ENCODE assay signal across 31 cellular contexts in genomic region chr11:4167292-4167691, GRCh38.
"Had no signal": no experiment of that assay in that cellular context is flagged by ENCODE, and none has a peak within 500 bp of the region (broad histone marks: within the 10 kb centered on the region; RNA-seq: fewer than 3 reads in every experiment).

No MANE protein-coding gene starts in this region.

- H3K27ac ChIP-seq: adrenal gland, ascending aorta, breast epithelium, cardiac muscle cell, colonic mucosa, foreskin keratinocyte, gastrocnemius medialis, heart left ventricle had no signal

- H3K4me1 Mint-ChIP-seq: activated naive CD4-positive, alpha-beta T cell treated with anti-CD3 and anti-CD28 coated beads, Interleukin-2, amount 50 U/mL, for 24 hours; activated naive CD8-positive, alpha-beta T cell treated with anti-CD3 and anti-CD28 coated beads, Interleukin-2, amount 50 U/mL, for 24 hours; brain had no signal

- H3K9me3 Mint-ChIP-seq: activated naive CD4-positive, alpha-beta T cell treated with anti-CD3 and anti-CD28 coated beads for 36 hours; activated naive CD4-positive, alpha-beta T cell treated with anti-CD3 and anti-CD28 coated beads, Interleukin-2, amount 50 U/mL, for 24 hours; activated naive CD8-positive, alpha-beta T cell treated with anti-CD3 and anti-CD28 coated beads for 36 hours; activated naive CD8-positive, alpha-beta T cell treated with anti-CD3 and anti-CD28 coated beads, Interleukin-2, amount 50 U/mL, for 24 hours; activated T-helper 2 cell treated with anti-CD3 and anti-CD28 coated beads, Interferon-gamma antibody, Interleukin-2, Interleukin-4, amounts not matched to agents 10 μg/mL and 5 μg/mL and 100 μg/mL, durations not matched to agents 14 hours and 24 hours and 36 hours had no signal

- H3K9me3 ChIP-seq: adrenal gland, ascending aorta, breast epithelium, colonic mucosa, gastrocnemius medialis, heart left ventricle had no signal

- ATAC-seq: esophagus mucosa, foreskin keratinocyte, gastrocnemius medialis, heart left ventricle had no signal

- H3K27me3 ChIP-seq: adrenal gland, ascending aorta, breast epithelium, cardiac muscle cell, colonic mucosa, foreskin keratinocyte, gastrocnemius medialis, heart left ventricle had no signal

- H3K36me3 ChIP-seq: adrenal gland, ascending aorta, breast epithelium, cardiac muscle cell, colonic mucosa, gastrocnemius medialis, heart left ventricle had no signal

- DNase-seq: activated CD4-positive, alpha-beta T cell treated with anti-CD3 and anti-CD28 coated beads for 4 hours; activated CD4-positive, alpha-beta T cell treated with anti-CD3 and anti-CD28 coated beads, Interleukin-2, amount 50 U/mL, for 1 hour; activated CD4-positive, alpha-beta T cell treated with anti-CD3 and anti-CD28 coated beads, Interleukin-2, amount 50 U/mL, for 48 hours; activated CD4-positive, CD25-positive, alpha-beta regulatory T cell; activated CD4-positive, CD25-positive, alpha-beta regulatory T cell treated with anti-CD3 and anti-CD28 coated beads, Interleukin-2, amount 50 U/mL, for 72 hours; activated effector memory CD4-positive, alpha-beta T cell treated with anti-CD3 and anti-CD28 coated beads, Interleukin-2, amount 50 U/mL, for 16 hours; activated naive CD4-positive, alpha-beta T cell treated with anti-CD3 and anti-CD28 coated beads for 36 hours; activated naive CD8-positive, alpha-beta T cell treated with anti-CD3 and anti-CD28 coated beads for 36 hours; activated naive CD8-positive, alpha-beta T cell treated with anti-CD3 and anti-CD28 coated beads, Interleukin-2, amount 50 U/mL, for 24 hours; activated T-cell treated with anti-CD3 and anti-CD28 coated beads, Interleukin-2, amount 50 U/mL, for 1 hour; activated T-cell treated with anti-CD3 and anti-CD28 coated beads, Interleukin-2, amount 50 U/mL, for 48 hours; amygdala; central memory CD4-positive, alpha-beta T cell; cerebellar nuclear complex; colonic mucosa; effector memory CD4-positive, alpha-beta T cell; foreskin keratinocyte; gastrocnemius medialis; glutamatergic neuron; heart left ventricle; T-helper 2 cell had no signal

- H3K4me1 ChIP-seq: adrenal gland, ascending aorta, breast epithelium, colonic mucosa, foreskin keratinocyte, gastrocnemius medialis, heart left ventricle had no signal

- H3K27ac Mint-ChIP-seq: activated naive CD4-positive, alpha-beta T cell treated with anti-CD3 and anti-CD28 coated beads for 36 hours; activated naive CD4-positive, alpha-beta T cell treated with anti-CD3 and anti-CD28 coated beads, Interleukin-2, amount 50 U/mL, for 24 hours; activated naive CD8-positive, alpha-beta T cell treated with anti-CD3 and anti-CD28 coated beads for 36 hours; activated naive CD8-positive, alpha-beta T cell treated with anti-CD3 and anti-CD28 coated beads, Interleukin-2, amount 50 U/mL, for 24 hours; activated T-helper 1 cell treated with anti-CD3 and anti-CD28 coated beads, Interleukin-12 subunit alpha, Interleukin-12 subunit beta, Interleukin-2, Interleukin-4 antibody, amounts not matched to agents 30 ng/mL and 10 ng/mL and 1 ng/mL, durations not matched to agents 14 hours and 24 hours and 36 hours; activated T-helper 2 cell treated with anti-CD3 and anti-CD28 coated beads, Interferon-gamma antibody, Interleukin-2, Interleukin-4, amounts not matched to agents 10 μg/mL and 5 μg/mL and 100 μg/mL, durations not matched to agents 14 hours and 24 hours and 36 hours; brain; endodermal cell had no signal

- H3K4me3 Mint-ChIP-seq: activated naive CD4-positive, alpha-beta T cell treated with anti-CD3 and anti-CD28 coated beads for 36 hours; activated naive CD4-positive, alpha-beta T cell treated with anti-CD3 and anti-CD28 coated beads, Interleukin-2, amount 50 U/mL, for 24 hours; activated naive CD8-positive, alpha-beta T cell treated with anti-CD3 and anti-CD28 coated beads for 36 hours; activated naive CD8-positive, alpha-beta T cell treated with anti-CD3 and anti-CD28 coated beads, Interleukin-2, amount 50 U/mL, for 24 hours; activated T-helper 1 cell treated with anti-CD3 and anti-CD28 coated beads, Interleukin-12 subunit alpha, Interleukin-12 subunit beta, Interleukin-2, Interleukin-4 antibody, amounts not matched to agents 30 ng/mL and 10 ng/mL and 1 ng/mL, durations not matched to agents 14 hours and 24 hours and 36 hours; brain; endodermal cell had no signal

- H3K27me3 Mint-ChIP-seq: activated naive CD4-positive, alpha-beta T cell treated with anti-CD3 and anti-CD28 coated beads, Interleukin-2, amount 50 U/mL, for 24 hours; activated naive CD8-positive, alpha-beta T cell treated with anti-CD3 and anti-CD28 coated beads, Interleukin-2, amount 50 U/mL, for 24 hours; brain had no signal

- H3K4me3 ChIP-seq: adrenal gland, ascending aorta, breast epithelium, cardiac muscle cell, colonic mucosa, gastrocnemius medialis, heart left ventricle had no signal

- H3K36me3 Mint-ChIP-seq: activated naive CD4-positive, alpha-beta T cell treated with anti-CD3 and anti-CD28 coated beads, Interleukin-2, amount 50 U/mL, for 24 hours; activated naive CD8-positive, alpha-beta T cell treated with anti-CD3 and anti-CD28 coated beads for 36 hours; brain had no signal
